3 cellular contexts compared by ENCODE assay signal in genomic region chr7:72949686-72950085, GRCh38. TPM values are rescaled to one million over a fixed set of nuclear protein-coding genes. Genes with fewer than 3 reads are reported as not detected.
"Had no signal": no experiment of that assay in that cellular context is flagged by ENCODE, and none has a peak within 500 bp of the region (broad histone marks: within the 10 kb centered on the region; RNA-seq: fewer than 3 reads in every experiment).

No MANE protein-coding gene starts in this region.

RNA-seq across cellular contexts. Expression of gene TRIM74, which starts 19.6 kb away (rescaled TPM):
- total RNA-seq: fibroblast of villous mesenchyme, smooth muscle cell had no signal
- polyA plus RNA-seq: immature natural killer cell had no signal
